ENCODE assay signal across 9 cellular contexts in the genomic region with DNA sequence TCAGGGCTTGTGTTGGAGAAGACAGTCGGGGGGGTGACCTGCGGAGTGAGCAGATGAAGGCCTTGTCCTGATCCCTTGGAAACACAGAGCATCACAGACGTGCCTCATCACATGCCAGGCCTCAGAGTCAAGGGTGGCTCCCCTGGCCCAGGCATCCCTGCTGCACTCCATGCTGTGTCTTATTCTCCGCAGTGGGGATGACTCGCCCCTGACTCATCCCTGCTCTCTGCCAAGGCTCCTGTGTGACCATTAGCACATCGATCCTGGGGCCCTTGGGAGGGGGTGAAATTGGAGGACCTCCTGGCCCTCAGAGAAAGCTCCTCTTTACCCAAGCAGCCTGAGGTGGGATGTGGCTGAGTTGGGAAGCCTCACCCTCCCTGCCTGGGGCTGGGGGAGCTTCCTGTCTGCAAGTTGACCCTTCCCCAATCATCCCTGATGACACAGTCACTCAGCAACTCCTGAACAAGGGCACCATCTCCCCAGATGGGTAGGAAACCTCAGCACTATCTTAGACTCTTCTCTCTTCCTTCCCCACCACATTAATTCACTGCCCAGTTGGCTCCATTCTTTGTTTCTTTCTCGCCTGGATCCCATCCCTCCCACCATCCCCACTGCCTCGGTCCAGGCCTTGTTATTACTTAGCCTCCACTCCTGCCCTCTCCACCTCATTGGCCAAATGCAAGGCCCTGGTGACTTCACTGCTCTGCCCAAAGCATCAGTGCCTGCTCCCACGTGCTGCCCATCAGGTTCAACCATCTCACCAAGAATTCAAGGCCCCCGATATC.
DNase-seq lines count a peak whose midpoint lies in the region; ATAC-seq and TF ChIP-seq lines count a peak whose summit lies in the region.
"Had no signal": no experiment of that assay in that cellular context is flagged by ENCODE, and none has a peak within 500 bp of the region (broad histone marks: within the 10 kb centered on the region; RNA-seq: fewer than 3 reads in every experiment).

No MANE protein-coding gene starts in this region.

- H3K27me3 Mint-ChIP-seq in stimulated activated memory B cell treated with anti-CD40 and anti-IgM and Interleukin-4, amounts not matched to agents 10 μg/mL and 1 μg/mL and 100 μg/mL, for 72 hours, result peaks cover 5% of the 10 kb centered on the region

- H3K4me1 ChIP-seq in SK-N-SH (ENCODE audit: control insufficient read depth in 1 of 2, insufficient read depth in 2 of 2, low read depth in 1 of 2, low read length in 1 of 2), result peaks cover 8 to 12% of the 10 kb centered on the region in 2 experiments; a peak in 3 of 4 replicates

- no peaks in the 10 kb centered on the region for H3K9me3 Mint-ChIP-seq in activated naive CD4-positive, alpha-beta T cell treated with anti-CD3 and anti-CD28 coated beads, Interleukin-2, amount 50 U/mL, for 72 hours
- no peaks in the 10 kb centered on the region for H3K9me3 Mint-ChIP-seq in stimulated activated memory B cell treated with anti-CD40 and anti-IgM and Interleukin-4, amounts not matched to agents 10 μg/mL and 1 μg/mL and 100 μg/mL, for 72 hours

- CTCF ChIA-PET in SK-N-SH (lab: Yijun Ruan, JAX), result interaction anchor here (1.0 to 1.8 kb wide), 4 partner anchors 11 to 82 kb away, joined by 3 to 6 read pairs (median 4); no protein-coding TSS in a partner anchor

- no peak for TF ChIP-seq RAD21 in SK-N-SH (IDR thresholded peaks at IDR 0.05; ENCODE audit: low read length)

- no peaks in the 10 kb centered on the region for H3K9me3 ChIP-seq in SK-N-SH

- POLR2A ChIA-PET in SK-N-SH (lab: Yijun Ruan, JAX), result no interaction called here

- H3K36me3 ChIP-seq in SK-N-SH (replicated peaks in 1 of 2; ENCODE audit: control insufficient read depth in 1 of 2, insufficient read depth in 2 of 2, low read length in 1 of 2), result no peaks in the 10 kb centered on the region

- H3K27ac ChIP-seq in SK-N-SH (ENCODE audit: low read depth in 2 of 2, low read length in 1 of 2), result peak overlapping the region in 1 of 2 experiments; percentile 65; a peak in 2 of 4 replicates

- no peaks in the 10 kb centered on the region for H3K79me2 ChIP-seq in SK-N-SH (ENCODE audit: insufficient read depth)

- H3F3A ChIP-seq in SK-N-SH (replicated peaks; ENCODE audit: insufficient read depth), result no peaks in the 10 kb centered on the region

- H3K4me2 ChIP-seq in SK-N-SH, result peak overlapping the region; percentile 34; the same call in 1 of the 2 replicates

- H3K4me3 Mint-ChIP-seq in stimulated activated memory B cell treated with anti-CD40 and anti-IgM and Interleukin-4, amounts not matched to agents 10 μg/mL and 1 μg/mL and 100 μg/mL, for 72 hours, result no peak overlapping the region

- no peak overlapping the region for H3K27ac Mint-ChIP-seq in activated naive CD4-positive, alpha-beta T cell treated with anti-CD3 and anti-CD28 coated beads, Interleukin-2, amount 50 U/mL, for 72 hours
- peak overlapping the region; percentile 2 for H3K27ac Mint-ChIP-seq in stimulated activated memory B cell treated with anti-CD40 and anti-IgM and Interleukin-4, amounts not matched to agents 10 μg/mL and 1 μg/mL and 100 μg/mL, for 72 hours

- H2AFZ ChIP-seq in SK-N-SH (ENCODE audit: low read depth), result peak overlapping the region; percentile 63; the same call in 1 of the 2 replicates

- H3K4me3 ChIP-seq in SK-N-SH (ENCODE audit: low read depth in 2 of 2, low read length in 1 of 2) (no peak overlapping the region), fibroblast of mammary gland (ENCODE audit: control insufficient read depth, low read depth, low read length) (no peak overlapping the region)

- peaks cover 22% of the 10 kb centered on the region for H3K4me1 Mint-ChIP-seq in stimulated activated memory B cell treated with anti-CD40 and anti-IgM and Interleukin-4, amounts not matched to agents 10 μg/mL and 1 μg/mL and 100 μg/mL, for 72 hours

- WGBS in SK-N-SH (ENCODE audit: low lambda C conversion rate), result 41% methylated on average over 8 of the region's 10 CpGs

- H3K9ac ChIP-seq in SK-N-SH, result peak overlapping the region; percentile 26

- DNase-seq in activated naive CD4-positive, alpha-beta T cell treated with anti-CD3 and anti-CD28 coated beads, Interleukin-2, amount 50 U/mL, for 72 hours (ENCODE audit: low spot score in 2 of 2), result peak in 1 of 2 donors; percentile 51
- no peak for DNase-seq in activated naive CD4-positive, alpha-beta T cell treated with anti-CD3 and anti-CD28 coated beads, Interleukin-2, amount 50 U/mL, for 16 hours
- no peak for DNase-seq in SK-N-SH
- peak; percentile 99 for DNase-seq in fibroblast of mammary gland (ENCODE audit: low read depth)
- no peak for DNase-seq in COLO668 (lab: John Stamatoyannopoulos, UW; ENCODE audit: unreplicated experiment)
- no peak for DNase-seq in superior temporal gyrus (ENCODE audit: extremely low spot score)
- DNase-seq: activated naive CD4-positive, alpha-beta T cell had no signal

- no peaks in the 10 kb centered on the region for H3K9me2 ChIP-seq in SK-N-SH

- TF ChIP-seq CTCF in SK-N-SH (IDR thresholded peaks at IDR 0.05) (no peak), fibroblast of mammary gland (conservative IDR thresholded peaks at IDR 0.05; ENCODE audit: control insufficient read depth, insufficient read depth, low read depth, low read length) (no peak)

- no peaks in the 10 kb centered on the region for H3K27me3 ChIP-seq in SK-N-SH (ENCODE audit: insufficient read depth)

- peak in 1 of 2 experiments; percentile 69; a peak in 1 of 4 replicates for TF ChIP-seq EP300 in SK-N-SH (IDR thresholded peaks at IDR 0.05; ENCODE audit: borderline replicate concordance in 1 of 2, low read depth in 1 of 2, low read length in 1 of 2)

- peak; percentile 67 to 86 for ATAC-seq in activated naive CD4-positive, alpha-beta T cell treated with anti-CD3 and anti-CD28 coated beads, Interleukin-2, amount 50 U/mL, for 72 hours
- no peak for ATAC-seq in stimulated activated memory B cell treated with anti-CD40 and anti-IgM and Interleukin-4, amounts not matched to agents 10 μg/mL and 1 μg/mL and 100 μg/mL, for 72 hours
- no peak for ATAC-seq in HG03135 (IDR thresholded peaks at IDR 0.05; ENCODE audit: unreplicated experiment)

- H3K36me3 Mint-ChIP-seq in activated naive CD4-positive, alpha-beta T cell treated with anti-CD3 and anti-CD28 coated beads, Interleukin-2, amount 50 U/mL, for 72 hours, result no peaks in the 10 kb centered on the region
- H3K36me3 Mint-ChIP-seq in stimulated activated memory B cell treated with anti-CD40 and anti-IgM and Interleukin-4, amounts not matched to agents 10 μg/mL and 1 μg/mL and 100 μg/mL, for 72 hours, result no peaks in the 10 kb centered on the region

- H4K20me1 ChIP-seq in SK-N-SH (ENCODE audit: insufficient read depth), result no peaks in the 10 kb centered on the region

TF ChIP-seq in SK-N-SH, 30 proteins besides CTCF, POLR2A, EP300 and RAD21 (continues in another document):
- TF ChIP-seq MEF2A (IDR thresholded peaks at IDR 0.05; ENCODE audit: borderline replicate concordance, low read depth) (no peak), JUND (IDR thresholded peaks at IDR 0.05) (peak; percentile 96), TCF12 (IDR thresholded peaks at IDR 0.05) (peak; percentile 88), TEAD4 (IDR thresholded peaks at IDR 0.05; ENCODE audit: borderline replicate concordance, insufficient read depth) (peak; percentile 73), RXRA (IDR thresholded peaks at IDR 0.05; ENCODE audit: borderline replicate concordance, low read depth) (peak; percentile 74; the same call in 1 of the 2 replicates)
- TF ChIP-seq, protein P1, sequence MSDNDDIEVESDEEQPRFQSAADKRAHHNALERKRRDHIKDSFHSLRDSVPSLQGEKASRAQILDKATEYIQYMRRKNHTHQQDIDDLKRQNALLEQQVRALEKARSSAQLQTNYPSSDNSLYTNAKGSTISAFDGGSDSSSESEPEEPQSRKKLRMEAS (IDR thresholded peaks at IDR 0.05; ENCODE audit: low read depth), result peak; percentile 78
- TF ChIP-seq, protein P2, sequence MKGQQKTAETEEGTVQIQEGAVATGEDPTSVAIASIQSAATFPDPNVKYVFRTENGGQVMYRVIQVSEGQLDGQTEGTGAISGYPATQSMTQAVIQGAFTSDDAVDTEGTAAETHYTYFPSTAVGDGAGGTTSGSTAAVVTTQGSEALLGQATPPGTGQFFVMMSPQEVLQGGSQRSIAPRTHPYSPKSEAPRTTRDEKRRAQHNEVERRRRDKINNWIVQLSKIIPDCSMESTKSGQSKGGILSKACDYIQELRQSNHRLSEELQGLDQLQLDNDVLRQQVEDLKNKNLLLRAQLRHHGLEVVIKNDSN (IDR thresholded peaks at IDR 0.05; ENCODE audit: borderline replicate concordance, low read depth), result peak; percentile 54; the same call in 1 of the 2 replicates
- TF ChIP-seq, protein P3, sequence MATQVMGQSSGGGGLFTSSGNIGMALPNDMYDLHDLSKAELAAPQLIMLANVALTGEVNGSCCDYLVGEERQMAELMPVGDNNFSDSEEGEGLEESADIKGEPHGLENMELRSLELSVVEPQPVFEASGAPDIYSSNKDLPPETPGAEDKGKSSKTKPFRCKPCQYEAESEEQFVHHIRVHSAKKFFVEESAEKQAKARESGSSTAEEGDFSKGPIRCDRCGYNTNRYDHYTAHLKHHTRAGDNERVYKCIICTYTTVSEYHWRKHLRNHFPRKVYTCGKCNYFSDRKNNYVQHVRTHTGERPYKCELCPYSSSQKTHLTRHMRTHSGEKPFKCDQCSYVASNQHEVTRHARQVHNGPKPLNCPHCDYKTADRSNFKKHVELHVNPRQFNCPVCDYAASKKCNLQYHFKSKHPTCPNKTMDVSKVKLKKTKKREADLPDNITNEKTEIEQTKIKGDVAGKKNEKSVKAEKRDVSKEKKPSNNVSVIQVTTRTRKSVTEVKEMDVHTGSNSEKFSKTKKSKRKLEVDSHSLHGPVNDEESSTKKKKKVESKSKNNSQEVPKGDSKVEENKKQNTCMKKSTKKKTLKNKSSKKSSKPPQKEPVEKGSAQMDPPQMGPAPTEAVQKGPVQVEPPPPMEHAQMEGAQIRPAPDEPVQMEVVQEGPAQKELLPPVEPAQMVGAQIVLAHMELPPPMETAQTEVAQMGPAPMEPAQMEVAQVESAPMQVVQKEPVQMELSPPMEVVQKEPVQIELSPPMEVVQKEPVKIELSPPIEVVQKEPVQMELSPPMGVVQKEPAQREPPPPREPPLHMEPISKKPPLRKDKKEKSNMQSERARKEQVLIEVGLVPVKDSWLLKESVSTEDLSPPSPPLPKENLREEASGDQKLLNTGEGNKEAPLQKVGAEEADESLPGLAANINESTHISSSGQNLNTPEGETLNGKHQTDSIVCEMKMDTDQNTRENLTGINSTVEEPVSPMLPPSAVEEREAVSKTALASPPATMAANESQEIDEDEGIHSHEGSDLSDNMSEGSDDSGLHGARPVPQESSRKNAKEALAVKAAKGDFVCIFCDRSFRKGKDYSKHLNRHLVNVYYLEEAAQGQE (IDR thresholded peaks at IDR 0.05; ENCODE audit: low read depth, low read length), result 0 out of 2 replicates have a peak, but pooled peaks have one; percentile 57

Comparison
In these comparisons a context has a peak if more than half of its experiments do, and no peak if none do; other contexts are left out.
1. ATAC-seq: peak in activated naive CD4-positive, alpha-beta T cell treated with anti-CD3 and anti-CD28 coated beads, Interleukin-2, amount 50 U/mL, for 72 hours (2 of 2); none in stimulated activated memory B cell treated with anti-CD40 and anti-IgM and Interleukin-4, amounts not matched to agents 10 μg/mL and 1 μg/mL and 100 μg/mL, for 72 hours (single experiment) and HG03135 (single experiment).